In the genomic region with DNA sequence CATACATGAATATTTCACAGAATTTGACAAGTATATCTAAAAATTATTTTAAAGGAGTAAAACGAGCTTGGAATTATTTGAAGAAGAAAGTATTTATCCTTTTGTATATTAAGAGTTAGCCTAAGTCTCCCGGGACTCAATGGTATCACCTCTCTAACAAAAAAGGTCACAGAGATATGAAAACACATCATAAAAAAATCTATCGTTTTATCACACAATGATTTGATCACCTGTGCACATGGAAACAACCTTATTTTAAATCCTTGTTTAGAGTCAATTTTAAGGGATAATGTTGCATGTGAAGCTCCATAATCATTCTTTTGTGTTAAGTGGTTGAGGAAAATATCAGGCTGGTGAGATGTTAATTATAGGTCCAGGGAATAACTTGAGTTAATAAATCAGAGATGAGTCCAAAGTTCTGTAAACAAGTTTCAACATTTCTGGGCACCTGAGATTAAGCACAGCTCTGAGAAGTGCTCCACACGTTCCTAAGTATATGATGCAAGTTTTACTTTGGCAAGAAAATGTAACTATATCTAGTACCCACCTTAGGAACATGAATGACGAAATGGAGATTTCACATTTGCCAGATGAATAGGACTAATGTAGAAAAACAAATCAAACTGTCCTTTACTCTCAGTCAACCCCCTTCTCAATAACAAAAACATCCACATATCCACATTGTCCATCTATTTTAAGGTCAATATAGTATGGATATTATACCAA, we compare ENCODE assay signal across 14 cellular contexts.
A peak's percentile ranks its signal among the peaks of the same experiment; 100 is the strongest.
DNase-seq lines count a peak whose midpoint lies in the region; ATAC-seq and TF ChIP-seq lines count a peak whose summit lies in the region.
"Had no signal": no experiment of that assay in that cellular context is flagged by ENCODE, and none has a peak within 500 bp of the region (broad histone marks: within the 10 kb centered on the region; RNA-seq: fewer than 3 reads in every experiment).

No MANE protein-coding gene starts in this region.

- H3K36me3 ChIP-seq in mucosa of rectum (ENCODE audit: control insufficient read depth in 2 of 2, insufficient read depth in 2 of 2, low read length in 2 of 2) (no peaks in the 10 kb centered on the region), mesendoderm (ENCODE audit: control insufficient read depth, insufficient read depth, low read length) (no peaks in the 10 kb centered on the region)

- no peak overlapping the region for H2BK15ac ChIP-seq in mesendoderm (replicated peaks; ENCODE audit: low read depth)

- H3K79me2 ChIP-seq in mesendoderm (ENCODE audit: control insufficient read depth, insufficient read depth, low read length) = no peaks in the 10 kb centered on the region

- no peak overlapping the region for H3K4ac ChIP-seq in mesendoderm (ENCODE audit: low read depth, low read length)

- no peak overlapping the region for H4K8ac ChIP-seq in mesendoderm (ENCODE audit: low read depth, low read length)

- H3K4me3 ChIP-seq in mucosa of rectum (ENCODE audit: low read length in 2 of 2) = peak overlapping the region in 1 of 2 donors; percentile 50
- no peak overlapping the region for H3K4me3 ChIP-seq in mesendoderm (ENCODE audit: low read length)

- no peaks in the 10 kb centered on the region for H3K9me3 ChIP-seq in mucosa of rectum (ENCODE audit: control insufficient read depth in 2 of 2, low read length in 2 of 2)

- H3K56ac ChIP-seq in mesendoderm (ENCODE audit: low read length) = no peak overlapping the region

- ATAC-seq in GM18519 (IDR thresholded peaks at IDR 0.05; ENCODE audit: low FRiP score, unreplicated experiment) (no peak), GM19397 (IDR thresholded peaks at IDR 0.05; ENCODE audit: unreplicated experiment) (no peak), HG02763 (IDR thresholded peaks at IDR 0.05; ENCODE audit: unreplicated experiment) (no peak)
- ATAC-seq: naive thymus-derived CD8-positive, alpha-beta T cell had no signal

- H3K79me1 ChIP-seq in mesendoderm (ENCODE audit: low read length) = no peaks in the 10 kb centered on the region

- H3K4me1 ChIP-seq in mucosa of rectum (ENCODE audit: control insufficient read depth in 2 of 2, insufficient read depth in 2 of 2, low read length in 2 of 2) (peaks cover 7 to 15% of the 10 kb centered on the region in 2 donors), mesendoderm (ENCODE audit: control insufficient read depth, low read depth, low read length) (no peaks in the 10 kb centered on the region)

- H2BK5ac ChIP-seq in mesendoderm (ENCODE audit: low read length) = no peak overlapping the region

- CTCF ChIA-PET in RWPE1 (lab: Yijun Ruan, JAX) = interaction anchor here (0.6 to 0.7 kb wide), 4 partner anchors 14 to 1017 kb away, joined by 3 to 6 read pairs (median 3); no protein-coding TSS in a partner anchor

- H2AK5ac ChIP-seq in mesendoderm (ENCODE audit: low read length) = no peak overlapping the region

- TF ChIP-seq CTCF in RWPE1 (conservative IDR thresholded peaks at IDR 0.05; ENCODE audit: low read depth) = no peak

- H3K9ac ChIP-seq in mucosa of rectum (ENCODE audit: low read depth in 1 of 2, low read length in 2 of 2) (peak overlapping the region in 1 of 2 donors; percentile 20), mesendoderm (ENCODE audit: low read length) (no peak overlapping the region)

- H3K27me3 ChIP-seq in mucosa of rectum (ENCODE audit: control insufficient read depth in 2 of 2, insufficient read depth in 2 of 2, low read length in 2 of 2) = no peaks in the 10 kb centered on the region
- no peaks in the 10 kb centered on the region for H3K27me3 ChIP-seq in mesendoderm (ENCODE audit: insufficient read depth, low read length, poor library complexity)

- no peak overlapping the region for H3K4me2 ChIP-seq in mesendoderm (ENCODE audit: low read length)

- no peak overlapping the region for H3K18ac ChIP-seq in mesendoderm (ENCODE audit: low read length)

- H4K5ac ChIP-seq in mesendoderm (ENCODE audit: low read length) = no peak overlapping the region

- DNase-seq in A172 (ENCODE audit: low spot score) = peak; percentile 72
- peak; percentile 59 for DNase-seq in RWPE1 (ENCODE audit: low spot score)
- DNase-seq in fibroblast of peridontal ligament (ENCODE audit: extremely low read depth) = peak; percentile 54
- no peak for DNase-seq in mesendoderm
- DNase-seq: activated CD8-positive, alpha-beta memory T cell treated with anti-CD3 and anti-CD28 coated beads, Interleukin-2, amount 50 U/mL, for 48 hours; anterior cingulate cortex; foreskin melanocyte; naive thymus-derived CD8-positive, alpha-beta T cell; NCI-H1048; NCI-H748 treated with DMSO at 0.1 percent for 48 hours had no signal

- no CpG with 5 or more reads among the region's 5 CpGs for WGBS in mesendoderm (ENCODE audit: extremely low coverage, insufficient coverage, low lambda C conversion rate)

- POLR2A ChIA-PET in RWPE1 (lab: Yijun Ruan, JAX; ENCODE audit: low non-redundant PET) = no interaction called here

- H3K27ac ChIP-seq in RWPE1 (no peak overlapping the region), mucosa of rectum (ENCODE audit: low read depth in 2 of 2, low read length in 2 of 2) (peak overlapping the region; percentile 13 to 82), mesendoderm (ENCODE audit: low read depth, low read length) (no peak overlapping the region)

- no peak overlapping the region for H3K23ac ChIP-seq in mesendoderm (ENCODE audit: low read length)

- H2BK120ac ChIP-seq in mesendoderm (ENCODE audit: low read depth, low read length) = no peak overlapping the region

Comparison
In these comparisons a context has a peak if more than half of its experiments do, and no peak if none do; other contexts are left out.
1. H3K27ac ChIP-seq: peak in mucosa of rectum (2 of 2); none in RWPE1 (single experiment) and mesendoderm (single experiment).